In the genomic region with DNA sequence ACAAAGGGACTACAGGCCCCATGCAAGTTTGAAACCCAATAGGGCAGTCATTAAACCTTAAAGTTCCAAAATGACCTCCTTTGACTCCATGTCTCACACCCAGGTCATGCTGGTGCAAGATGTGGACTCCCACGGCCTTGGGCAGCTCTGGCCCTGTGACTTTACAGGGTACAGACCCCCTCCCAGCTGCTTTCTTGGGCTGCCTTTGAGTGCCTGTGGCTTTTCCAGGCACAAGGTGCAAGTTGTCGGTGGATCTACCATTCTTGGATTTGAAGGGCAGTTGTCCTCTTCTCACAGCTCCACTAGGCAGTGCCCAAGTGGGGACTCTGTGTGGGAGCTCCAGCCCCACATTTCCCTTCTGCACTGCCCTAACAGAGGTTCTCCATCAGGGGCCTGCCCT, we compare ENCODE assay signal across 14 cellular contexts. TPM values are rescaled to one million over a fixed set of nuclear protein-coding genes. Genes with fewer than 3 reads are reported as not detected.
DNase-seq lines count a peak whose midpoint lies in the region; ATAC-seq and TF ChIP-seq lines count a peak whose summit lies in the region.
"Not testable (repeated sequence)": the region's sequence is repeated elsewhere in the genome, so short reads cannot be mapped to it uniquely, and the experiment has no call there.
"Had no signal": no experiment of that assay in that cellular context is flagged by ENCODE, and none has a peak within 500 bp of the region (broad histone marks: within the 10 kb centered on the region; RNA-seq: fewer than 3 reads in every experiment).

No MANE protein-coding gene starts in this region.

- BruUV-seq in Caco-2 (replicated peaks; lab: Mats Ljungman, UMichigan): not testable (repeated sequence)

- not testable (repeated sequence) for H3K27ac ChIP-seq in endodermal cell (ENCODE audit: low read depth, low read length)

- 86 to 100% methylated on average over 1 to 2 of the region's 2 CpGs for WGBS in endodermal cell (ENCODE audit: insufficient coverage in 1 of 2, insufficient read length in 1 of 2), 2 experiments

- H3K4me1 Mint-ChIP-seq in Caco-2 (ENCODE audit: low read depth, unreplicated experiment) (peaks cover 26% of the 10 kb centered on the region), endodermal cell (peaks cover 15% of the 10 kb centered on the region), mesothelial cell of epicardium (peaks cover 12% of the 10 kb centered on the region), nephron (peaks cover 14% of the 10 kb centered on the region)
- H3K4me1 Mint-ChIP-seq in activated CD8-positive, alpha-beta memory T cell treated with anti-CD3 and anti-CD28 coated beads, Interleukin-2, amount 10 ng/mL, durations not matched to agents 7 days and 5 days: peaks cover 10% of the 10 kb centered on the region
- H3K4me1 Mint-ChIP-seq in activated naive CD8-positive, alpha-beta T cell (ENCODE audit: low read depth): peaks cover 12% of the 10 kb centered on the region
- peaks cover 12% of the 10 kb centered on the region for H3K4me1 Mint-ChIP-seq in stimulated activated naive CD8-positive, alpha-beta T cell treated with anti-CD3 and anti-CD28 coated beads, Interleukin-15, Interleukin-2, amounts not matched to agents 100 ng/mL and 50 ng/mL, for 24 hours (ENCODE audit: low read depth)

- not testable (repeated sequence) for TF ChIP-seq CTCF in Caco-2 (IDR thresholded peaks at IDR 0.05; ENCODE audit: insufficient read depth in 1 of 2, low read depth in 1 of 2, low read length in 1 of 2, severe bottlenecking in 1 of 2, unreplicated experiment in 1 of 2); endodermal cell (conservative IDR thresholded peaks at IDR 0.05); mesothelial cell of epicardium (IDR thresholded peaks at IDR 0.05; ENCODE audit: unreplicated experiment); nephron (IDR thresholded peaks at IDR 0.05; ENCODE audit: unreplicated experiment in 3 of 3)

- peaks cover 25% of the 10 kb centered on the region for H3K4me1 ChIP-seq in Caco-2
- H3K4me1 ChIP-seq in endodermal cell (ENCODE audit: control insufficient read depth, insufficient read depth, low read length): not testable (repeated sequence)

- DNase-seq in Caco-2: not testable (repeated sequence)
- peak; percentile 16 for DNase-seq in activated CD8-positive, alpha-beta memory T cell treated with anti-CD3 and anti-CD28 coated beads, Interleukin-2, amount 10 ng/mL, durations not matched to agents 7 days and 5 days
- DNase-seq in endodermal cell: peak; percentile 6
- DNase-seq in mesothelial cell of epicardium (ENCODE audit: low spot score in 2 of 2, unreplicated experiment in 2 of 2): peak in 1 of 2 experiments; percentile 14

- CTCF ChIA-PET in Caco-2 (lab: Charles Lee); activated CD8-positive, alpha-beta memory T cell treated with anti-CD3 and anti-CD28 coated beads, Interleukin-2, amount 10 ng/mL, durations not matched to agents 7 days and 5 days (lab: Charles Lee): not testable (repeated sequence)

- H3K9me3 Mint-ChIP-seq in Caco-2 (ENCODE audit: unreplicated experiment): peaks cover 15% of the 10 kb centered on the region
- H3K9me3 Mint-ChIP-seq in activated CD8-positive, alpha-beta memory T cell treated with anti-CD3 and anti-CD28 coated beads, Interleukin-2, amount 10 ng/mL, durations not matched to agents 7 days and 5 days (ENCODE audit: low read depth): peaks cover 14% of the 10 kb centered on the region
- not testable (repeated sequence) for H3K9me3 Mint-ChIP-seq in activated naive CD8-positive, alpha-beta T cell (ENCODE audit: low read depth); endodermal cell; mesothelial cell of epicardium; nephron
- peaks cover 10% of the 10 kb centered on the region for H3K9me3 Mint-ChIP-seq in stimulated activated naive CD8-positive, alpha-beta T cell treated with anti-CD3 and anti-CD28 coated beads, Interleukin-15, Interleukin-2, amounts not matched to agents 100 ng/mL and 50 ng/mL, for 24 hours

- not testable (repeated sequence) for H3K4me3 ChIP-seq in Caco-2 (ENCODE audit: low read depth, low read length); endodermal cell (ENCODE audit: low read length)

- not testable (repeated sequence) for H3K36me3 Mint-ChIP-seq in Caco-2 (ENCODE audit: insufficient read depth, unreplicated experiment); activated CD8-positive, alpha-beta memory T cell treated with anti-CD3 and anti-CD28 coated beads, Interleukin-2, amount 10 ng/mL, durations not matched to agents 7 days and 5 days; activated naive CD8-positive, alpha-beta T cell; endodermal cell (ENCODE audit: low read depth); mesothelial cell of epicardium; nephron (ENCODE audit: low read depth); stimulated activated naive CD8-positive, alpha-beta T cell treated with anti-CD3 and anti-CD28 coated beads, Interleukin-15, Interleukin-2, amounts not matched to agents 100 ng/mL and 50 ng/mL, for 24 hours (ENCODE audit: low read depth)

- intact Hi-C loops in Caco-2 (cut with micrococcal nuclease; ENCODE audit: unreplicated experiment): not testable (repeated sequence)

- not testable (repeated sequence) for ATAC-seq in activated CD8-positive, alpha-beta memory T cell treated with anti-CD3 and anti-CD28 coated beads, Interleukin-2, amount 10 ng/mL, durations not matched to agents 7 days and 5 days

- POLR2A ChIA-PET in Caco-2 (lab: Charles Lee): not testable (repeated sequence)

- not testable (repeated sequence) for H3K27me3 ChIP-seq in Caco-2 (replicated peaks; ENCODE audit: control insufficient read depth, insufficient read depth, low read length)
- peaks cover 39% of the 10 kb centered on the region for H3K27me3 ChIP-seq in endodermal cell (ENCODE audit: control insufficient read depth, insufficient read depth, low read length, poor library complexity, severe bottlenecking)

- H3K9ac ChIP-seq in endodermal cell (ENCODE audit: extremely low read depth, low read length, poor library complexity, severe bottlenecking): not testable (repeated sequence)

- H3K9me3 ChIP-seq in Caco-2; endodermal cell (ENCODE audit: control insufficient read depth, low read length): not testable (repeated sequence)

- H3K36me3 ChIP-seq in Caco-2 (ENCODE audit: control insufficient read depth, insufficient read depth, low read length); endodermal cell (ENCODE audit: control insufficient read depth, insufficient read depth, low read length): not testable (repeated sequence)

- H3K27ac Mint-ChIP-seq in Caco-2 (ENCODE audit: unreplicated experiment); activated CD8-positive, alpha-beta memory T cell treated with anti-CD3 and anti-CD28 coated beads, Interleukin-2, amount 10 ng/mL, durations not matched to agents 7 days and 5 days; activated naive CD8-positive, alpha-beta T cell; endodermal cell; mesothelial cell of epicardium; nephron; stimulated activated naive CD8-positive, alpha-beta T cell treated with anti-CD3 and anti-CD28 coated beads, Interleukin-15, Interleukin-2, amounts not matched to agents 100 ng/mL and 50 ng/mL, for 24 hours: not testable (repeated sequence)

- peak overlapping the region; percentile 52 for H3K4me3 Mint-ChIP-seq in Caco-2 (ENCODE audit: unreplicated experiment)
- H3K4me3 Mint-ChIP-seq in activated CD8-positive, alpha-beta memory T cell treated with anti-CD3 and anti-CD28 coated beads, Interleukin-2, amount 10 ng/mL, durations not matched to agents 7 days and 5 days; endodermal cell: not testable (repeated sequence)
- peak overlapping the region; percentile 1 for H3K4me3 Mint-ChIP-seq in activated naive CD8-positive, alpha-beta T cell
- H3K4me3 Mint-ChIP-seq in mesothelial cell of epicardium: peak overlapping the region; percentile 32
- peak overlapping the region; percentile 56 to 79 (median 74) for H3K4me3 Mint-ChIP-seq in nephron
- peak overlapping the region; percentile 2 for H3K4me3 Mint-ChIP-seq in stimulated activated naive CD8-positive, alpha-beta T cell treated with anti-CD3 and anti-CD28 coated beads, Interleukin-15, Interleukin-2, amounts not matched to agents 100 ng/mL and 50 ng/mL, for 24 hours

- H3K27me3 Mint-ChIP-seq in Caco-2 (ENCODE audit: insufficient read depth, unreplicated experiment): not testable (repeated sequence)
- H3K27me3 Mint-ChIP-seq in activated CD8-positive, alpha-beta memory T cell treated with anti-CD3 and anti-CD28 coated beads, Interleukin-2, amount 10 ng/mL, durations not matched to agents 7 days and 5 days: peaks cover 56% of the 10 kb centered on the region
- H3K27me3 Mint-ChIP-seq in activated naive CD8-positive, alpha-beta T cell: peaks cover 17% of the 10 kb centered on the region
- H3K27me3 Mint-ChIP-seq in endodermal cell (ENCODE audit: insufficient read depth) (peaks cover 43% of the 10 kb centered on the region), mesothelial cell of epicardium (ENCODE audit: low read depth) (peaks cover 18% of the 10 kb centered on the region), nephron (ENCODE audit: low read depth) (peaks cover 26% of the 10 kb centered on the region)
- peaks cover 42% of the 10 kb centered on the region for H3K27me3 Mint-ChIP-seq in stimulated activated naive CD8-positive, alpha-beta T cell treated with anti-CD3 and anti-CD28 coated beads, Interleukin-15, Interleukin-2, amounts not matched to agents 100 ng/mL and 50 ng/mL, for 24 hours

RNA-seq across cellular contexts. Expression of a gene that starts 2.0 kb away (rescaled TPM):
- total RNA-seq in Caco-2 (2022) (5.6 and 8.7 TPM in 2 replicates), endodermal cell (1 to 10 TPM in 1 of 2 donors, under 1 TPM in 1; 0.53 to 1.2 TPM), mesothelial cell of epicardium (0.96 to 1.4 TPM (median 0.99 TPM) in 3 replicates)
- total RNA-seq in activated CD8-positive, alpha-beta memory T cell treated with anti-CD3 and anti-CD28 coated beads, Interleukin-2, amount 10 ng/mL, durations not matched to agents 7 days and 5 days: under 1 TPM in 1 of 2 experiments, not detected in 1; 0.12 TPM
- polyA plus RNA-seq in endodermal cell (2013, experiment 1 of 2): 1.1 TPM
- 0.95 TPM for polyA plus RNA-seq in endodermal cell (2013, experiment 2 of 2)
- total RNA-seq: CD8-positive, alpha-beta T cell; G401; GM12878 had no signal
- polyA plus RNA-seq: CD14-positive monocyte, GM12878 had no signal

RNA-seq across cellular contexts. Expression of a gene that starts 37.9 kb away (rescaled TPM):
- total RNA-seq in Caco-2 (2022): not detected in 2 replicates
- total RNA-seq in activated CD8-positive, alpha-beta memory T cell treated with anti-CD3 and anti-CD28 coated beads, Interleukin-2, amount 10 ng/mL, durations not matched to agents 7 days and 5 days: not detected
- total RNA-seq in endodermal cell: not detected
- not detected for polyA plus RNA-seq in endodermal cell (2013, experiment 1 of 2)
- polyA plus RNA-seq in endodermal cell (2013, experiment 2 of 2): not detected
- total RNA-seq in mesothelial cell of epicardium: not detected in 3 replicates
- total RNA-seq: A673; CD8-positive, alpha-beta T cell; G401; GM12878; H7 had no signal
- polyA plus RNA-seq: AG04450, CD14-positive monocyte, GM12878 had no signal
